Comparison of ENCODE assay signal across 23 cellular contexts in genomic region chr17:13086142-13086769, GRCh38.
A peak's percentile ranks its signal among the peaks of the same experiment; 100 is the strongest.
DNase-seq lines count a peak whose midpoint lies in the region; ATAC-seq and TF ChIP-seq lines count a peak whose summit lies in the region.
"Had no signal": no experiment of that assay in that cellular context is flagged by ENCODE, and none has a peak within 500 bp of the region (broad histone marks: within the 10 kb centered on the region; RNA-seq: fewer than 3 reads in every experiment).

No MANE protein-coding gene starts in this region.

- H3K9me3 ChIP-seq in heart right ventricle (no peaks in the 10 kb centered on the region), thoracic aorta (no peaks in the 10 kb centered on the region), esophagus muscularis mucosa (no peaks in the 10 kb centered on the region)
- H3K9me3 ChIP-seq in CD4-positive, alpha-beta memory T cell (ENCODE audit: control insufficient read depth in 1 of 2, low read length in 2 of 2), result no peaks in the 10 kb centered on the region
- H3K9me3 ChIP-seq: breast epithelium, colonic mucosa, esophagus squamous epithelium, pancreas had no signal

- H3K36me3 ChIP-seq in heart right ventricle, result no peaks in the 10 kb centered on the region
- no peaks in the 10 kb centered on the region for H3K36me3 ChIP-seq in thoracic aorta
- H3K36me3 ChIP-seq in esophagus muscularis mucosa, result no peaks in the 10 kb centered on the region
- no peaks in the 10 kb centered on the region for H3K36me3 ChIP-seq in CD4-positive, alpha-beta memory T cell (ENCODE audit: insufficient read depth, low read length)
- H3K36me3 ChIP-seq: breast epithelium, colonic mucosa, esophagus squamous epithelium, pancreas had no signal

- no peak for TF ChIP-seq POLR2A in esophagus muscularis mucosa (IDR thresholded peaks at IDR 0.05; ENCODE audit: low read depth)

- TF ChIP-seq CTCF in heart right ventricle (IDR thresholded peaks at IDR 0.05) (no peak), thoracic aorta (IDR thresholded peaks at IDR 0.05) (no peak), esophagus muscularis mucosa (IDR thresholded peaks at IDR 0.05) (no peak)

- H3K9me3 Mint-ChIP-seq in CD4-positive, alpha-beta memory T cell, result peaks cover 0 to 7% (median 2%) of the 10 kb centered on the region in 8 donors

- DNase-seq in G401 (ENCODE audit: low spot score), result peak; percentile 69
- DNase-seq in cerebellar cortex (ENCODE audit: low spot score), result peak; percentile 62
- DNase-seq in heart right ventricle, result no peak
- DNase-seq in thoracic aorta (ENCODE audit: low spot score), result no peak
- DNase-seq in activated naive CD4-positive, alpha-beta T cell (lab: John Stamatoyannopoulos, UW), result no peak
- DNase-seq in esophagus muscularis mucosa (ENCODE audit: extremely low spot score), result no peak
- DNase-seq in CD4-positive, alpha-beta memory T cell, result no peak
- DNase-seq: activated CD4-positive, alpha-beta T cell treated with anti-CD3 and anti-CD28 coated beads, Interleukin-2, amount 50 U/mL, for 4 hours; activated CD8-positive, alpha-beta memory T cell treated with anti-CD3 and anti-CD28 coated beads, Interleukin-2, amount 50 U/mL, for 4 hours; activated naive CD4-positive, alpha-beta T cell treated with anti-CD3 and anti-CD28 coated beads, Interleukin-2, amount 50 U/mL, for 16 hours; amniotic stem cell; CD4-positive, CD25-positive, alpha-beta regulatory T cell; colonic mucosa; esophagus squamous epithelium; KBM-7; kidney glomerular epithelial cell; NCI-H1436; NCI-H774; pancreas; stimulated activated CD4-positive, alpha-beta T cell treated with anti-CD3 and anti-CD28 coated beads, Interleukin-4, amount 100 ng/mL, for 1 hour had no signal

- peaks cover 12 to 27% (median 22%) of the 10 kb centered on the region in 4 donors for H3K4me1 Mint-ChIP-seq in CD4-positive, alpha-beta memory T cell

- TF ChIP-seq EP300 in esophagus muscularis mucosa (IDR thresholded peaks at IDR 0.05), result no peak

- intact Hi-C loops in heart right ventricle (cut with DNase I), result no loop called here
- intact Hi-C loops in esophagus muscularis mucosa (cut with DNase I), result no loop called here
- intact Hi-C loops in CD4-positive, alpha-beta memory T cell (cut with micrococcal nuclease), result no loop called here

- CTCF ChIA-PET in CD4-positive, alpha-beta memory T cell (lab: Charles Lee; ENCODE audit: partially characterized antibody), result interaction anchor here (1.2 kb wide), 1 partner anchor 56 kb away, joined by 3 read pairs; no protein-coding TSS in a partner anchor

- H3K27ac Mint-ChIP-seq in CD4-positive, alpha-beta memory T cell, result peak overlapping the region in 1 of 7 donors; percentile 47
- H3K27ac Mint-ChIP-seq: activated T-helper 1 cell treated with anti-CD3 and anti-CD28 coated beads, Interleukin-12 subunit alpha, Interleukin-12 subunit beta, Interleukin-2, Interleukin-4 antibody, amounts not matched to agents 30 ng/mL and 10 ng/mL and 1 ng/mL, durations not matched to agents 14 hours and 24 hours and 36 hours; CD4-positive, CD25-positive, alpha-beta regulatory T cell had no signal

- H3K4me3 ChIP-seq in heart right ventricle (no peak overlapping the region), thoracic aorta (peak overlapping the region; percentile 38), esophagus muscularis mucosa (no peak overlapping the region)
- no peak overlapping the region for H3K4me3 ChIP-seq in CD4-positive, alpha-beta memory T cell (ENCODE audit: low read length in 2 of 2)
- H3K4me3 ChIP-seq: breast epithelium, colonic mucosa, esophagus squamous epithelium, pancreas had no signal

- no peaks in the 10 kb centered on the region for H3K36me3 Mint-ChIP-seq in CD4-positive, alpha-beta memory T cell
- H3K36me3 Mint-ChIP-seq: CD4-positive, CD25-positive, alpha-beta regulatory T cell had no signal

- in situ Hi-C loops in G401 (cut with HindIII; ENCODE audit: low sequenced_read_pairs), result no loop called here

- ATAC-seq in heart right ventricle (peak in 6 of 8 donors; percentile 42 to 77 (median 62)), thoracic aorta (ENCODE audit: insufficient number of reproducible peaks, low FRiP score, low read depth) (no peak), HG02981 (IDR thresholded peaks at IDR 0.05; ENCODE audit: unreplicated experiment) (no peak)
- ATAC-seq: pancreas had no signal

- H3K27me3 Mint-ChIP-seq in CD4-positive, alpha-beta memory T cell, result peaks cover 2 to 3% of the 10 kb centered on the region in 2 donors
- H3K27me3 Mint-ChIP-seq: CD4-positive, CD25-positive, alpha-beta regulatory T cell had no signal

- H3K27me3 ChIP-seq in heart right ventricle (peaks cover 0 to 22% (median 4%) of the 10 kb centered on the region in 7 donors), thoracic aorta (replicated peaks; ENCODE audit: insufficient read depth) (no peaks in the 10 kb centered on the region), esophagus muscularis mucosa (peaks cover 0 to 24% (median 0%) of the 10 kb centered on the region in 4 donors)
- no peaks in the 10 kb centered on the region for H3K27me3 ChIP-seq in CD4-positive, alpha-beta memory T cell (ENCODE audit: insufficient read depth, low read length)
- H3K27me3 ChIP-seq: breast epithelium, colonic mucosa, pancreas had no signal

- H3K27ac ChIP-seq in heart right ventricle (no peak overlapping the region), thoracic aorta (peak overlapping the region; percentile 21 to 27), esophagus muscularis mucosa (replicated peaks in 1 of 4) (no peak overlapping the region)
- H3K27ac ChIP-seq in CD4-positive, alpha-beta memory T cell (ENCODE audit: low read depth, low read length), result no peak overlapping the region
- H3K27ac ChIP-seq: breast epithelium, colonic mucosa, esophagus squamous epithelium, pancreas had no signal

- WGBS in heart right ventricle, 2 donors, result 66 to 69% methylated on average over 11 of the region's 11 CpGs
- 48% methylated on average over 11 of the region's 11 CpGs for WGBS in esophagus muscularis mucosa

- H3K4me1 ChIP-seq in heart right ventricle (no peaks in the 10 kb centered on the region), thoracic aorta (ENCODE audit: control insufficient read depth in 1 of 2, low read depth in 2 of 2) (peaks cover 19 to 32% of the 10 kb centered on the region in 2 donors), esophagus muscularis mucosa (peaks cover 0 to 13% (median 3%) of the 10 kb centered on the region in 4 donors)
- H3K4me1 ChIP-seq in CD4-positive, alpha-beta memory T cell (ENCODE audit: insufficient read depth, low read length), result peaks cover 14% of the 10 kb centered on the region
- H3K4me1 ChIP-seq: breast epithelium, colonic mucosa, pancreas had no signal

- POLR2A ChIA-PET in CD4-positive, alpha-beta memory T cell (lab: Charles Lee; ENCODE audit: partially characterized antibody), result no interaction called here

- peak overlapping the region in 2 of 8 donors; percentile 11 to 14 for H3K4me3 Mint-ChIP-seq in CD4-positive, alpha-beta memory T cell
- H3K4me3 Mint-ChIP-seq: activated T-helper 1 cell treated with anti-CD3 and anti-CD28 coated beads, Interleukin-12 subunit alpha, Interleukin-12 subunit beta, Interleukin-2, Interleukin-4 antibody, amounts not matched to agents 30 ng/mL and 10 ng/mL and 1 ng/mL, durations not matched to agents 14 hours and 24 hours and 36 hours; CD4-positive, CD25-positive, alpha-beta regulatory T cell had no signal

Comparison
In these comparisons a context has a peak if more than half of its experiments do, and no peak if none do; other contexts are left out.
1. DNase-seq: peak in G401 (single experiment) and cerebellar cortex (single experiment); none in heart right ventricle (0 of 2), thoracic aorta (single experiment), activated naive CD4-positive, alpha-beta T cell (0 of 4), esophagus muscularis mucosa (single experiment) and CD4-positive, alpha-beta memory T cell (0 of 5).
2. ATAC-seq: peak in heart right ventricle (6 of 8); none in thoracic aorta (single experiment) and HG02981 (single experiment).
3. H3K27ac ChIP-seq: peak in thoracic aorta (2 of 2); none in heart right ventricle (0 of 10), esophagus muscularis mucosa (0 of 4) and CD4-positive, alpha-beta memory T cell (single experiment).